ENCODE assay signal across 11 cellular contexts in genomic region chr2:149732001-149732685, GRCh38.
DNase-seq lines count a peak whose midpoint lies in the region; ATAC-seq and TF ChIP-seq lines count a peak whose summit lies in the region.
"Had no signal": no experiment of that assay in that cellular context is flagged by ENCODE, and none has a peak within 500 bp of the region (broad histone marks: within the 10 kb centered on the region; RNA-seq: fewer than 3 reads in every experiment).

No MANE protein-coding gene starts in this region.

- no peaks in the 10 kb centered on the region for H3K36me3 ChIP-seq in kidney epithelial cell (ENCODE audit: control insufficient read depth, insufficient read depth, low read length)

- peak; percentile 27 for DNase-seq in AG10803 (ENCODE audit: low read depth)
- DNase-seq in HK-2 (ENCODE audit: unreplicated experiment): peak; percentile 32
- peak; percentile 42 for DNase-seq in amniotic stem cell (lab: John Stamatoyannopoulos, UW)
- DNase-seq in kidney epithelial cell (ENCODE audit: low read depth): peak; percentile 32
- DNase-seq in ecto neural progenitor cell (ENCODE audit: low spot score): no peak
- no peak for DNase-seq in stimulated activated CD4-positive, alpha-beta T cell treated with anti-CD3 and anti-CD28 coated beads, Interleukin-2, amount 100 ng/mL, for 48 hours
- no peak for DNase-seq in activated T-cell treated with anti-CD3 and anti-CD28 coated beads, Interleukin-2, amount 50 U/mL, for 48 hours
- DNase-seq: activated CD4-positive, CD25-positive, alpha-beta regulatory T cell treated with anti-CD3 and anti-CD28 coated beads, Interleukin-2, amount 50 U/mL, for 72 hours; CD8-positive, alpha-beta T cell; NCI-H446 treated with DMSO at 0.1 percent for 48 hours had no signal

- H3K4me3 ChIP-seq in AG10803 (ENCODE audit: low read length): no peak overlapping the region
- no peak overlapping the region for H3K4me3 ChIP-seq in kidney epithelial cell (ENCODE audit: low read depth, low read length)

- no peaks in the 10 kb centered on the region for H3K27me3 ChIP-seq in kidney epithelial cell (ENCODE audit: control insufficient read depth, insufficient read depth, low read length)

- ATAC-seq in HG03175 (IDR thresholded peaks at IDR 0.05; ENCODE audit: unreplicated experiment): no peak
- ATAC-seq: CD8-positive, alpha-beta T cell had no signal

- no peak for TF ChIP-seq CTCF in AG10803 (conservative IDR thresholded peaks at IDR 0.05; ENCODE audit: low read length)
- TF ChIP-seq CTCF in kidney epithelial cell (IDR thresholded peaks at IDR 0.05; ENCODE audit: insufficient read depth, low read length, poor library complexity, severe bottlenecking): no peak

Comparison
In these comparisons a context has a peak if more than half of its experiments do, and no peak if none do; other contexts are left out.
1. DNase-seq: peak in AG10803 (single experiment), HK-2 (single experiment), amniotic stem cell (single experiment) and kidney epithelial cell (single experiment); none in ecto neural progenitor cell (single experiment), stimulated activated CD4-positive, alpha-beta T cell treated with anti-CD3 and anti-CD28 coated beads, Interleukin-2, amount 100 ng/mL, for 48 hours (0 of 2) and activated T-cell treated with anti-CD3 and anti-CD28 coated beads, Interleukin-2, amount 50 U/mL, for 48 hours (0 of 2).